In the genomic region with DNA sequence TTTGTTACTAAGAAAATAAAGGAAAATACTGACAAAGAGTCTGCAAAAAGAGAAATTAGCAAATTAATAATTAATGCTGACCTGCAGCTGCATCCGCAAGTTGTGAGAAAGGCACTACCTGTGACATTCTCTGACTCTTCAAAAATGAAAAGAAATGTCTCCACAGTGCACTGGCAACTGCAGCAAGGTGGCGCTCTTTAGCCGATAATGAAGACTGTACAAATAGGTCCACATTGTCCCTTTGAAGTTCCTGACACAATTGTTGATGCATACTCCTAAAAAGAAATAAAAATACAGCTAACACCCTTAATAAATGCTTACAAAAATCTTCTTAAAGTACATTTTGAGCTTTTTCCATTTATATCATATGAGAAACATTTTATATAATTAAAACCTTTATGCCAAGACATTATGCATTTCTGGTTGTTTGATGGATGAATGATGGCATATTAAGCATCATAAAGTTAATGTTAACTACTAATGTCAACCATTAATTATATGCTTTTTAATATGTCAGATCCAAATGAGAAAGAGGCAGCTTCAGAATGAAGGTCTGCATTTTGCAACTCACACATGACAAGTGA, we compare ENCODE assay signal across 8 cellular contexts.
A peak's percentile ranks its signal among the peaks of the same experiment; 100 is the strongest.
DNase-seq lines count a peak whose midpoint lies in the region; ATAC-seq and TF ChIP-seq lines count a peak whose summit lies in the region.

No MANE protein-coding gene starts in this region.

- no peaks in the 10 kb centered on the region for H3K36me3 ChIP-seq in breast epithelium

- DNase-seq in AG08396 (ENCODE audit: low spot score) (peak; percentile 45), NCI-H1930 (lab: John Stamatoyannopoulos, UW) (peak; percentile 41 to 49), breast epithelium (ENCODE audit: low spot score in 2 of 2) (peak; percentile 20 to 56), kidney tubule cell (ENCODE audit: low spot score) (peak; percentile 71)
- peak; percentile 42 to 57 for DNase-seq in stimulated activated CD4-positive, alpha-beta T cell treated with anti-CD3 and anti-CD28 coated beads, Interleukin-4, amount 100 ng/mL, for 4 hours

- peaks cover 0 to 4% of the 10 kb centered on the region in 2 donors for H3K4me1 ChIP-seq in breast epithelium

- H3K27ac ChIP-seq in VCaP, result no peak overlapping the region
- H3K27ac ChIP-seq in breast epithelium, result no peak overlapping the region

- no peak overlapping the region for H3K4me3 ChIP-seq in breast epithelium

- intact Hi-C loops in breast epithelium (cut with DNase I; ENCODE audit: low total_unique reads), result no loop called here

- ATAC-seq in GM18505 (IDR thresholded peaks at IDR 0.05; ENCODE audit: unreplicated experiment), result peak; percentile 81
- ATAC-seq in HG02938 (IDR thresholded peaks at IDR 0.05; ENCODE audit: unreplicated experiment), result peak; percentile 99

- no peaks in the 10 kb centered on the region for H3K9me3 ChIP-seq in breast epithelium

- TF ChIP-seq POLR2A in GM18505 (IDR thresholded peaks at IDR 0.05; ENCODE audit: borderline replicate concordance, extremely low read depth, insufficient read depth, insufficient read length), result no peak
- no peak for TF ChIP-seq POLR2A in breast epithelium (IDR thresholded peaks at IDR 0.05)

- no peaks in the 10 kb centered on the region for H3K27me3 ChIP-seq in breast epithelium

- TF ChIP-seq CTCF in VCaP (conservative IDR thresholded peaks at IDR 0.05) (peak; percentile 89), breast epithelium (IDR thresholded peaks at IDR 0.05) (peak in 2 of 3 donors; percentile 60 to 64)
